In the genomic region with DNA sequence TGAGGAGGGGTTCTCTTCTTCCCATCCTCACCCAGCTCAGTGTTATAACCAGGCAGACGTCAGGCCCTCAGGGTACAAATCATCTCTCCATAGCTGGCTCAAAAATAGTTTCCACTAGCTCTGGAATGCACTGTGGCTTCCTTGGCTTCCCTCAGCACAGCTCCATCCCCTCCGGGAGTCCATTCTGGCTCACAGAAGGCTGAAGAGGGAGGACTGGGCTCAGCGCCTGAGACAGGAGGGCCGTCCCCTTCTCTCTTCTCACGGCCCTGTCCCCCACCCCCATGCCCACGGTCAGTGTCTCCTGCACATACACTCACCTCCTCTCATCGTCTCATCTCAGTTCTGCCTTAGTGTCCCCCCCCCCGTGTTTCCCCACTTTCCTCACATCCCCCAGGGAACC, we compare ENCODE assay signal across 9 cellular contexts. TPM values are rescaled to one million over a fixed set of nuclear protein-coding genes. Genes with fewer than 3 reads are reported as not detected.
DNase-seq lines count a peak whose midpoint lies in the region; ATAC-seq, FAIRE-seq and TF ChIP-seq lines count a peak whose summit lies in the region.
"Had no signal": no experiment of that assay in that cellular context is flagged by ENCODE, and none has a peak within 500 bp of the region (broad histone marks: within the 10 kb centered on the region; RNA-seq: fewer than 3 reads in every experiment).

No MANE protein-coding gene starts in this region.

- no peak overlapping the region for H2BK120ac ChIP-seq in H1 (replicated peaks; ENCODE audit: low read depth, low read length)
- H2BK120ac ChIP-seq in mesendoderm (ENCODE audit: low read depth, low read length), result no peak overlapping the region

- H3K36me3 ChIP-seq in H1 (ENCODE audit: control insufficient read depth in 2 of 4, insufficient read depth in 4 of 4, low read length in 3 of 4), result peaks cover 0 to 4% (median 0%) of the 10 kb centered on the region in 4 experiments; a peak in 3 of 8 replicates
- peaks cover 14% of the 10 kb centered on the region for H3K36me3 ChIP-seq in mesendoderm (ENCODE audit: control insufficient read depth, insufficient read depth, low read length)
- no peaks in the 10 kb centered on the region for H3K36me3 ChIP-seq in transverse colon
- no peaks in the 10 kb centered on the region for H3K36me3 ChIP-seq in CD4-positive, alpha-beta memory T cell (ENCODE audit: insufficient read depth, low read length)

- no peak for TF ChIP-seq RAD21 in H1 (IDR thresholded peaks at IDR 0.05 in 1 of 2, conservative IDR thresholded peaks at IDR 0.05 in 1 of 2; ENCODE audit: low read depth in 2 of 2, low read length in 2 of 2)

- no peak for FAIRE-seq in H1 (lab: Jason Lieb, UNC)

- H3K4me1 Mint-ChIP-seq in CD4-positive, alpha-beta memory T cell, result peaks cover 0 to 4% (median 4%) of the 10 kb centered on the region in 4 donors

- H3K4me1 ChIP-seq in H1 (replicated peaks in 1 of 4; ENCODE audit: control insufficient read depth in 3 of 4, insufficient read depth in 4 of 4, low read length in 3 of 4) (peaks cover 0 to 12% (median 6%) of the 10 kb centered on the region in 4 experiments; a peak in 6 of 7 replicates), mesendoderm (ENCODE audit: control insufficient read depth, low read depth, low read length) (peaks cover 4% of the 10 kb centered on the region), transverse colon (peaks cover 12 to 42% (median 23%) of the 10 kb centered on the region in 4 donors)
- H3K4me1 ChIP-seq in CD4-positive, alpha-beta memory T cell (ENCODE audit: insufficient read depth, low read length), result peaks cover 6% of the 10 kb centered on the region

- H3K23me2 ChIP-seq in H1 (ENCODE audit: low read depth, low read length), result no peaks in the 10 kb centered on the region

- intact Hi-C loops in transverse colon (cut with DNase I; ENCODE audit: low total_unique reads), result no loop called here
- intact Hi-C loops in CD4-positive, alpha-beta memory T cell (cut with micrococcal nuclease), result no loop called here

- H3K23ac ChIP-seq in H1 (ENCODE audit: insufficient read length) (no peak overlapping the region), mesendoderm (ENCODE audit: low read length) (no peak overlapping the region)

- in situ Hi-C loops in transverse colon (cut with MboI; ENCODE audit: low pct_ligation_motif_present in 1 of 4, low pct_unique_long_range_greater_than_20kb in 1 of 4, low sequenced_read_pairs in 3 of 4), result no loop called here

- 0 out of 2 replicates have a peak overlapping the region, but pooled peaks have one; percentile 39 for H3K18ac ChIP-seq in H1 (ENCODE audit: extremely low read depth, low read length)
- H3K18ac ChIP-seq in mesendoderm (ENCODE audit: low read length), result no peak overlapping the region

- H3K4me3 ChIP-seq in H1 (ENCODE audit: extremely low read depth in 1 of 4, insufficient read depth in 2 of 4, low read depth in 3 of 4, low read length in 4 of 4) (no peak overlapping the region), mesendoderm (ENCODE audit: low read length) (no peak overlapping the region), transverse colon (no peak overlapping the region)
- no peak overlapping the region for H3K4me3 ChIP-seq in CD4-positive, alpha-beta memory T cell (ENCODE audit: low read length in 2 of 2)

- H3K27ac Mint-ChIP-seq in CD4-positive, alpha-beta memory T cell, result no peak overlapping the region
- H3K27ac Mint-ChIP-seq: activated naive CD8-positive, alpha-beta T cell had no signal

- H2BK12ac ChIP-seq in H1 (ENCODE audit: low read depth, low read length), result no peak overlapping the region

- 71% methylated on average over 2 of the region's 8 CpGs; no CpG with 5 or more reads in 1 of the 2 experiments for WGBS in H1 (ENCODE audit: extremely low coverage in 1 of 2, insufficient coverage in 1 of 2, insufficient read length in 1 of 2, insufficient replicate concordance in 2 of 2, low coverage in 1 of 2, low lambda C conversion rate in 2 of 2, missing lambda C conversion rate in 1 of 2), 2 experiments
- WGBS in mesendoderm (ENCODE audit: extremely low coverage, insufficient coverage, low lambda C conversion rate), result no CpG with 5 or more reads among the region's 8 CpGs
- WGBS in transverse colon (ENCODE audit: low coverage in 1 of 2), 2 donors, result 62% methylated on average over 8 of the region's 8 CpGs; no CpG with 5 or more reads in 1 of the 2 donors

- H3K79me2 ChIP-seq in H1 (ENCODE audit: control insufficient read depth in 1 of 2, insufficient read depth in 2 of 2, low read length in 2 of 2) (no peaks in the 10 kb centered on the region), mesendoderm (ENCODE audit: control insufficient read depth, insufficient read depth, low read length) (peaks cover 10% of the 10 kb centered on the region)

- no peak overlapping the region for H3K4me2 ChIP-seq in H1 (ENCODE audit: insufficient read depth in 1 of 2, low read depth in 2 of 2, low read length in 2 of 2)
- H3K4me2 ChIP-seq in mesendoderm (ENCODE audit: low read length), result no peak overlapping the region

- TF ChIP-seq EP300 in H1 (IDR thresholded peaks at IDR 0.05; ENCODE audit: borderline replicate concordance in 1 of 2, low read depth in 2 of 2, low read length in 2 of 2) (no peak), transverse colon (IDR thresholded peaks at IDR 0.05; ENCODE audit: low read depth) (no peak)

- peak overlapping the region; percentile 63; the same call in 1 of the 2 replicates for H2BK20ac ChIP-seq in H1 (ENCODE audit: low read length)

- H4K8ac ChIP-seq in H1 (ENCODE audit: extremely low read depth, insufficient read depth, low read length), result no peak overlapping the region
- H4K8ac ChIP-seq in mesendoderm (ENCODE audit: low read depth, low read length), result no peak overlapping the region

- H2AK5ac ChIP-seq in H1 (ENCODE audit: low read depth, low read length), result 0 out of 2 replicates have a peak overlapping the region, but pooled peaks have one; percentile 18
- H2AK5ac ChIP-seq in mesendoderm (ENCODE audit: low read length), result no peak overlapping the region

- H3K36me3 Mint-ChIP-seq in CD4-positive, alpha-beta memory T cell, result no peaks in the 10 kb centered on the region
- H3K36me3 Mint-ChIP-seq: activated naive CD8-positive, alpha-beta T cell had no signal

- ATAC-seq in GM21737 (IDR thresholded peaks at IDR 0.05; ENCODE audit: unreplicated experiment), result no peak
- no peak for ATAC-seq in GM21786 (IDR thresholded peaks at IDR 0.05; ENCODE audit: unreplicated experiment)
- no peak for ATAC-seq in GM19467 (IDR thresholded peaks at IDR 0.05; ENCODE audit: unreplicated experiment)

- H3K14ac ChIP-seq in H1 (ENCODE audit: insufficient read length), result no peak overlapping the region

- CTCF ChIA-PET in H1 (lab: Charles Lee; ENCODE audit: partially characterized antibody), result interaction anchor here (0.6 to 4.0 kb wide), 10 partner anchors 18 to 148 kb away, joined by 3 to 17 read pairs (median 4); no protein-coding TSS in a partner anchor
- CTCF ChIA-PET in CD4-positive, alpha-beta memory T cell (lab: Charles Lee; ENCODE audit: partially characterized antibody), result interaction anchor here (3.9 kb wide), 1 partner anchor 20 kb away, joined by 23 read pairs; no protein-coding TSS in a partner anchor

- no peak overlapping the region for H2AFZ ChIP-seq in H1 (ENCODE audit: low read length)

- TF ChIP-seq POLR2A in H1 (IDR thresholded peaks at IDR 0.05; ENCODE audit: control extremely low read depth in 1 of 2, low read depth in 2 of 2, low read length in 2 of 2) (no peak), transverse colon (IDR thresholded peaks at IDR 0.05) (no peak)

- no peaks in the 10 kb centered on the region for H3K27me3 ChIP-seq in H1 (replicated peaks in 1 of 4; ENCODE audit: control insufficient read depth in 3 of 4, extremely low read depth in 1 of 4, insufficient read depth in 3 of 4, low read length in 3 of 4)
- no peaks in the 10 kb centered on the region for H3K27me3 ChIP-seq in mesendoderm (ENCODE audit: insufficient read depth, low read length, poor library complexity)
- no peaks in the 10 kb centered on the region for H3K27me3 ChIP-seq in transverse colon
- H3K27me3 ChIP-seq in CD4-positive, alpha-beta memory T cell (ENCODE audit: insufficient read depth, low read length), result no peaks in the 10 kb centered on the region

- H3K79me1 ChIP-seq in H1 (ENCODE audit: low read depth, low read length), result no peaks in the 10 kb centered on the region; the same call in 1 of the 2 replicates
- H3K79me1 ChIP-seq in mesendoderm (ENCODE audit: low read length), result peaks cover 36% of the 10 kb centered on the region

- no peak overlapping the region for H3K4me3 Mint-ChIP-seq in CD4-positive, alpha-beta memory T cell
- H3K4me3 Mint-ChIP-seq: activated naive CD8-positive, alpha-beta T cell had no signal

- H4K20me1 ChIP-seq in H1 (replicated peaks in 1 of 2; ENCODE audit: control insufficient read depth in 1 of 2, insufficient read depth in 2 of 2, low read length in 2 of 2), result peaks cover 0 to 2% of the 10 kb centered on the region in 2 experiments

- H4K5ac ChIP-seq in H1 (ENCODE audit: insufficient read length, low read depth, low read length), result no peak overlapping the region
- H4K5ac ChIP-seq in mesendoderm (ENCODE audit: low read length), result no peak overlapping the region

- H3K4ac ChIP-seq in H1 (replicated peaks; ENCODE audit: insufficient read length, low read depth, low read length) (no peak overlapping the region), mesendoderm (ENCODE audit: low read depth, low read length) (no peak overlapping the region)

- H2BK5ac ChIP-seq in H1 (ENCODE audit: low read depth, low read length), result peak overlapping the region; percentile 86
- H2BK5ac ChIP-seq in mesendoderm (ENCODE audit: low read length), result peak overlapping the region; percentile 21

- H2BK15ac ChIP-seq in H1 (ENCODE audit: low read length) (0 out of 2 replicates have a peak overlapping the region, but pooled peaks have one; percentile 22), mesendoderm (replicated peaks; ENCODE audit: low read depth) (no peak overlapping the region)

- H3K9ac ChIP-seq in H1 (replicated peaks in 1 of 4; ENCODE audit: extremely low read depth in 1 of 4, low read depth in 3 of 4, low read length in 3 of 4), result no peak overlapping the region
- no peak overlapping the region for H3K9ac ChIP-seq in mesendoderm (ENCODE audit: low read length)

- H3K9me3 Mint-ChIP-seq in CD4-positive, alpha-beta memory T cell, result peaks cover 0 to 4% (median 0%) of the 10 kb centered on the region in 8 donors

- no peak overlapping the region for H4K91ac ChIP-seq in H1 (replicated peaks; ENCODE audit: insufficient read length, low read length)

- TF ChIP-seq CTCF in H1 (IDR thresholded peaks at IDR 0.05; ENCODE audit: control extremely low read depth in 1 of 3, insufficient read depth in 1 of 3, low read depth in 1 of 3, low read length in 3 of 3) (no peak), transverse colon (IDR thresholded peaks at IDR 0.05) (no peak)

- DNase-seq in M059J (ENCODE audit: low read depth) (peak; percentile 99), H1 (ENCODE audit: low read depth in 1 of 2, low spot score in 2 of 2) (no peak), mesendoderm (peak; percentile 65), transverse colon (peak; percentile 26)
- DNase-seq in CD4-positive, alpha-beta memory T cell, result no peak

- no peaks in the 10 kb centered on the region for H3K9me3 ChIP-seq in H1 (ENCODE audit: insufficient read depth in 2 of 2, low read depth in 1 of 2, low read length in 1 of 2)
- H3K9me3 ChIP-seq in transverse colon, result no peaks in the 10 kb centered on the region
- no peaks in the 10 kb centered on the region for H3K9me3 ChIP-seq in CD4-positive, alpha-beta memory T cell (ENCODE audit: control insufficient read depth in 1 of 2, low read length in 2 of 2)

- H3K56ac ChIP-seq in H1 (replicated peaks; ENCODE audit: insufficient read length, low read depth, low read length), result no peak overlapping the region
- H3K56ac ChIP-seq in mesendoderm (ENCODE audit: low read length), result peak overlapping the region; percentile 37

- H3K27me3 Mint-ChIP-seq in CD4-positive, alpha-beta memory T cell, result peaks cover 3 to 6% of the 10 kb centered on the region in 2 donors

- H3K27ac ChIP-seq in H1 (ENCODE audit: low read depth, low read length) (peak overlapping the region; percentile 30; the same call in 1 of the 2 replicates), mesendoderm (ENCODE audit: low read depth, low read length) (no peak overlapping the region), transverse colon (peak overlapping the region; percentile 65 to 90 (median 87))
- H3K27ac ChIP-seq in CD4-positive, alpha-beta memory T cell (ENCODE audit: low read depth, low read length), result no peak overlapping the region

- POLR2A ChIA-PET in H1 (lab: Charles Lee; ENCODE audit: partially characterized antibody), result interaction anchor here (0.6 to 1.3 kb wide), 7 partner anchors 11 to 107 kb away, joined by 3 to 4 read pairs (median 3); a partner anchor contains a TSS
- POLR2A ChIA-PET in CD4-positive, alpha-beta memory T cell (lab: Charles Lee; ENCODE audit: partially characterized antibody), result no interaction called here

RNA-seq across cellular contexts. Expression of a gene that starts 50.1 kb away (rescaled TPM):
- total RNA-seq in M059J (2014; rRNA removed; shearing (Covaris generic)), result 36.9 and 43.9 TPM in 2 replicates
- total RNA-seq in H1 (2021; fragmentation: NEBNext Ultra II Directional; extraction: Animal tissue kit (Norgen Biotek cat#: 25700)), result 55.8 and 59.0 TPM in 2 replicates
- 21.4 and 32.8 TPM in 2 replicates for polyA plus RNA-seq in H1 (2011; rRNA removed)
- polyA plus RNA-seq in H1 (2011; cell fraction: cytosol; rRNA removed), result 29.2 TPM
- 14.2 TPM for polyA plus RNA-seq in H1 (2011; cell fraction: nucleus; rRNA removed)
- polyA plus RNA-seq in H1 (2012, experiment 1 of 2), result 40.7 to 48.2 TPM (median 46.3 TPM) in 4 replicates
- polyA plus RNA-seq in H1 (2012, experiment 2 of 2), result 8.8 TPM
- 23.5 TPM for polyA plus RNA-seq in H1 (2013, experiment 1 of 2)
- 22.8 TPM for polyA plus RNA-seq in H1 (2013, experiment 2 of 2)
- 36.1 and 46.9 TPM in 2 replicates for polyA minus RNA-seq in H1 (2011; rRNA and poly(A)+ RNA removed)
- 48.1 TPM for polyA minus RNA-seq in H1 (2011; cell fraction: cytosol; rRNA and poly(A)+ RNA removed)
- polyA minus RNA-seq in H1 (2011; cell fraction: nucleus; rRNA and poly(A)+ RNA removed), result 31.1 TPM
- polyA plus RNA-seq in mesendoderm (2013, experiment 1 of 2), result 45.8 TPM
- polyA plus RNA-seq in mesendoderm (2013, experiment 2 of 2), result 45.3 TPM
- 10 to 100 TPM; 10.3 to 47.5 (median 19.6) TPM for total RNA-seq in transverse colon
- total RNA-seq in CD4-positive, alpha-beta memory T cell, result 10 to 100 TPM; 25.5 to 31.5 TPM
- polyA plus RNA-seq in CD4-positive, alpha-beta memory T cell, result 10 to 100 TPM; 18.4 to 33.2 TPM

Comparison
In these comparisons a context has a peak if more than half of its experiments do, and no peak if none do; other contexts are left out.
1. DNase-seq: peak in M059J (single experiment), mesendoderm (single experiment) and transverse colon (single experiment); none in H1 (0 of 2) and CD4-positive, alpha-beta memory T cell (0 of 5).
2. H3K27ac ChIP-seq: peak in H1 (single experiment) and transverse colon (4 of 4); none in mesendoderm (single experiment) and CD4-positive, alpha-beta memory T cell (single experiment).